ENCODE assay signal across 23 cellular contexts in genomic region chr10:116045957-116046356, GRCh38.
"Had no signal": no experiment of that assay in that cellular context is flagged by ENCODE, and none has a peak within 500 bp of the region (broad histone marks: within the 10 kb centered on the region; RNA-seq: fewer than 3 reads in every experiment).

No MANE protein-coding gene starts in this region.

- H3K4me1 ChIP-seq: parathyroid adenoma, stomach, thyroid gland, vagina had no signal

- FAIRE-seq: endometrium, keratinocyte had no signal

- ATAC-seq: effector memory CD8-positive, alpha-beta T cell; mucosa of descending colon; stimulated activated effector memory CD8-positive, alpha-beta T cell treated with anti-CD3 and anti-CD28 coated beads, Interleukin-12 subunit alpha, Interleukin-12 subunit beta, amount 100 ng/mL, for 72 hours had no signal

- H3K4me3 ChIP-seq: esophagus squamous epithelium, mucosa of descending colon, sigmoid colon, stomach, thyroid gland, vagina had no signal

- H3K27ac ChIP-seq: esophagus squamous epithelium, parathyroid adenoma, sigmoid colon, stomach, thyroid gland, vagina had no signal

- H3K9me3 ChIP-seq: esophagus squamous epithelium, mucosa of descending colon, sigmoid colon, stomach, thyroid gland, vagina had no signal

- DNase-seq: cortex of kidney; effector memory CD8-positive, alpha-beta T cell; erythroblast; esophagus squamous epithelium; foreskin melanocyte; hypothalamus; immature natural killer cell; mesenchymal stem cell; mucosa of descending colon; naive B cell; occipital lobe; sigmoid colon; stimulated activated CD4-positive, alpha-beta T cell treated with anti-CD3 and anti-CD28 coated beads, Interleukin-2, amount 100 ng/mL, for 24 hours; stimulated activated CD4-positive, alpha-beta T cell treated with anti-CD3 and anti-CD28 coated beads, Interleukin-4, amount 100 ng/mL, for 24 hours; stimulated activated naive CD4-positive, alpha-beta T cell treated with Interleukin-2 at 50 U/mL for 16 hours; stomach; thyroid gland; trophoblast cell had no signal

- H3K36me3 ChIP-seq: esophagus squamous epithelium, sigmoid colon, stomach, thyroid gland, vagina had no signal

- H3K27me3 ChIP-seq: esophagus squamous epithelium, sigmoid colon, stomach, thyroid gland, vagina had no signal

- H2AFZ ChIP-seq: parathyroid adenoma had no signal

- H3K9ac ChIP-seq: parathyroid adenoma had no signal
